Comparison of ENCODE assay signal across 8 cellular contexts in genomic region chr22:30968924-30969531, GRCh38. TPM values are rescaled to one million over a fixed set of nuclear protein-coding genes. Genes with fewer than 3 reads are reported as not detected.
DNase-seq lines count a peak whose midpoint lies in the region; ATAC-seq lines count a peak whose summit lies in the region.

TSS of gene TUG1 (plus strand) at chr22:30969265.

- peaks cover 37% of the 10 kb centered on the region for H3K4me1 Mint-ChIP-seq in dendritic cell treated with granulocyte-macrophage colony-stimulating factor and Interleukin-4, amounts not matched to agents 40 ng/mL and 50 ng/mL, for 4 days (ENCODE audit: low read depth)

- peaks cover 85% of the 10 kb centered on the region for H3K9me3 ChIP-seq in BLaER1

- H3K4me3 Mint-ChIP-seq in dendritic cell treated with granulocyte-macrophage colony-stimulating factor and Interleukin-4, amounts not matched to agents 40 ng/mL and 50 ng/mL, for 4 days: peak within 1 kb of the TSS; percentile 85

- peak within 1 kb of the TSS; percentile 84 for H3K27ac Mint-ChIP-seq in dendritic cell treated with granulocyte-macrophage colony-stimulating factor and Interleukin-4, amounts not matched to agents 40 ng/mL and 50 ng/mL, for 4 days

- peaks cover 75% of the 10 kb centered on the region for H3K36me3 ChIP-seq in BLaER1

- peak within 1 kb of the TSS; percentile 88 for H3K4me2 ChIP-seq in BLaER1

- H3K36me3 Mint-ChIP-seq in dendritic cell treated with granulocyte-macrophage colony-stimulating factor and Interleukin-4, amounts not matched to agents 40 ng/mL and 50 ng/mL, for 4 days (ENCODE audit: low read depth): peaks cover 71% of the 10 kb centered on the region

- H4K20me1 ChIP-seq in BLaER1: peaks cover 34% of the 10 kb centered on the region

- ATAC-seq in GM19351 (IDR thresholded peaks at IDR 0.05; ENCODE audit: unreplicated experiment): peak; percentile 83
- peak; percentile 86 for ATAC-seq in HG03521 (IDR thresholded peaks at IDR 0.05; ENCODE audit: unreplicated experiment)
- peak; percentile 91 for ATAC-seq in left lobe of liver

- H3K27me3 ChIP-seq in BLaER1: no peaks in the 10 kb centered on the region

- peak within 1 kb of the TSS; percentile 97 for H3K27ac ChIP-seq in BLaER1

- no peaks in the 10 kb centered on the region for H3K27me3 Mint-ChIP-seq in dendritic cell treated with granulocyte-macrophage colony-stimulating factor and Interleukin-4, amounts not matched to agents 40 ng/mL and 50 ng/mL, for 4 days

- H3K4me3 ChIP-seq in BLaER1: peak within 1 kb of the TSS; percentile 82

- intact Hi-C loops in dendritic cell treated with granulocyte-macrophage colony-stimulating factor and Interleukin-4, amounts not matched to agents 40 ng/mL and 50 ng/mL, for 4 days (cut with micrococcal nuclease): loop anchor here (5.0 kb wide), 1 partner anchor 113 kb away; the partner anchor contains the start of gene SMTN

- H3K4me1 ChIP-seq in BLaER1: peaks cover 40% of the 10 kb centered on the region

- H3K9ac ChIP-seq in BLaER1: peak within 1 kb of the TSS; percentile 95

- peaks cover 21% of the 10 kb centered on the region for H3K9me3 Mint-ChIP-seq in dendritic cell treated with granulocyte-macrophage colony-stimulating factor and Interleukin-4, amounts not matched to agents 40 ng/mL and 50 ng/mL, for 4 days

- DNase-seq in NCI-H748 (lab: John Stamatoyannopoulos, UW; ENCODE audit: unreplicated experiment) (peak; percentile 97), left lobe of liver (ENCODE audit: low spot score) (peak; percentile 99)
- peak; percentile 90 to 97 for DNase-seq in activated CD4-positive, alpha-beta T cell treated with anti-CD3 and anti-CD28 coated beads, Interleukin-2, amount 50 U/mL, for 24 hours (ENCODE audit: low read depth in 1 of 2, low spot score in 1 of 2)
- DNase-seq in stimulated activated CD4-positive, alpha-beta T cell treated with anti-CD3 and anti-CD28 coated beads, Interleukin-2, amount 100 ng/mL, for 4 hours (ENCODE audit: low read depth): peak; percentile 98

RNA-seq across cellular contexts. Expression of gene TUG1, which starts in this region (rescaled TPM):
- total RNA-seq in left lobe of liver: 18.2 TPM

Comparison
In these comparisons a context has a peak if more than half of its experiments do, and no peak if none do; other contexts are left out.
1. Peak in every context shown above with its lines: DNase-seq, ATAC-seq, H3K4me3 ChIP-seq and H3K27ac ChIP-seq.